In the genomic region with DNA sequence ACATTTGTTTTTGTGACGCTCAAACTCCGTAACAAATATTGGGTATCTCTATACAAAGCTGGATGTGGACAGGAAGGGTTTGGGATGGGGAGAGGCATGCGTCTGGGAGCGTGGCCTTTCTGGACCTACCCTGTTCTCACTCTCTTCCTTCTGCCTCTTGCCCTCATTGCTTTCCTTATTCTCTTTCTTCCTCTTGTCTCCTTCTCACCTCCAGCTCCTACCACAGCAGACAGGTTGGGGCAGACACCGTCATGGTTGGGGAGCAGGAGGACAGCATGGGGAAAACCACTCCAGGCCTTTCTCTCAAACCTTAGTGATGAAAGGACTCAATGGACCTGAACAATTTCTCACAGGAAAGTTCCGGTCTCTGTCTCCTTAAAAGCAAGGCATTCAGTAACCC, we compare ENCODE assay signal across 10 cellular contexts.
DNase-seq lines count a peak whose midpoint lies in the region; ATAC-seq lines count a peak whose summit lies in the region.
"Had no signal": no experiment of that assay in that cellular context is flagged by ENCODE, and none has a peak within 500 bp of the region (broad histone marks: within the 10 kb centered on the region; RNA-seq: fewer than 3 reads in every experiment).

No MANE protein-coding gene starts in this region.

- peaks cover 57% of the 10 kb centered on the region for H3K4me1 Mint-ChIP-seq in activated T-helper 1 cell treated with anti-CD3 and anti-CD28 coated beads, Interleukin-12 subunit alpha, Interleukin-12 subunit beta, Interleukin-2, Interleukin-4 antibody, amounts not matched to agents 30 ng/mL and 10 ng/mL and 1 ng/mL, durations not matched to agents 14 hours and 24 hours and 36 hours (ENCODE audit: low read depth)
- H3K4me1 Mint-ChIP-seq in stimulated activated naive B cell treated with anti-CD40 and anti-IgM and Interleukin-4, amounts not matched to agents 10 μg/mL and 1 μg/mL and 100 μg/mL, for 72 hours = peaks cover 66 to 88% of the 10 kb centered on the region in 2 donors

- no peak for DNase-seq in activated T-helper 1 cell treated with anti-CD3 and anti-CD28 coated beads, Interleukin-12 subunit alpha, Interleukin-12 subunit beta, Interleukin-2, Interleukin-4 antibody, amounts not matched to agents 30 ng/mL and 10 ng/mL and 1 ng/mL, durations not matched to agents 14 hours and 24 hours and 36 hours (ENCODE audit: low spot score)
- DNase-seq in kidney glomerular epithelial cell (lab: John Stamatoyannopoulos, UW) (peak; percentile 43), NCI-H1436 (lab: John Stamatoyannopoulos, UW) (no peak), HuH-7.5 (ENCODE audit: low spot score) (no peak)
- peak; percentile 44 for DNase-seq in stimulated activated naive B cell treated with anti-CD40 and anti-IgM and Interleukin-4, amounts not matched to agents 10 μg/mL and 1 μg/mL and 100 μg/mL, for 72 hours
- DNase-seq: kidney, NCI-H774, T1000 had no signal

- intact Hi-C loops in activated T-helper 1 cell treated with anti-CD3 and anti-CD28 coated beads, Interleukin-12 subunit alpha, Interleukin-12 subunit beta, Interleukin-2, Interleukin-4 antibody, amounts not matched to agents 30 ng/mL and 10 ng/mL and 1 ng/mL, durations not matched to agents 14 hours and 24 hours and 36 hours (cut with micrococcal nuclease) = loop anchor here (1.0 to 10.0 kb wide), 9 partner anchors 16 to 508 kb away; a partner anchor contains a TSS

- H3K9me3 Mint-ChIP-seq in activated T-helper 1 cell treated with anti-CD3 and anti-CD28 coated beads, Interleukin-12 subunit alpha, Interleukin-12 subunit beta, Interleukin-2, Interleukin-4 antibody, amounts not matched to agents 30 ng/mL and 10 ng/mL and 1 ng/mL, durations not matched to agents 14 hours and 24 hours and 36 hours = no peaks in the 10 kb centered on the region
- H3K9me3 Mint-ChIP-seq in stimulated activated naive B cell treated with anti-CD40 and anti-IgM and Interleukin-4, amounts not matched to agents 10 μg/mL and 1 μg/mL and 100 μg/mL, for 72 hours = no peaks in the 10 kb centered on the region

- peaks cover 1% of the 10 kb centered on the region for H3K27me3 Mint-ChIP-seq in activated T-helper 1 cell treated with anti-CD3 and anti-CD28 coated beads, Interleukin-12 subunit alpha, Interleukin-12 subunit beta, Interleukin-2, Interleukin-4 antibody, amounts not matched to agents 30 ng/mL and 10 ng/mL and 1 ng/mL, durations not matched to agents 14 hours and 24 hours and 36 hours (ENCODE audit: insufficient read depth)
- H3K27me3 Mint-ChIP-seq in stimulated activated naive B cell treated with anti-CD40 and anti-IgM and Interleukin-4, amounts not matched to agents 10 μg/mL and 1 μg/mL and 100 μg/mL, for 72 hours = no peaks in the 10 kb centered on the region

- peak; percentile 24 for ATAC-seq in HG02610 (IDR thresholded peaks at IDR 0.05; ENCODE audit: unreplicated experiment)
- no peak for ATAC-seq in stimulated activated naive B cell treated with anti-CD40 and anti-IgM and Interleukin-4, amounts not matched to agents 10 μg/mL and 1 μg/mL and 100 μg/mL, for 72 hours (replicated peaks)
- no peak for ATAC-seq in HG02798 (IDR thresholded peaks at IDR 0.05; ENCODE audit: poor library complexity, unreplicated experiment)

- peak overlapping the region; percentile 64 for H3K27ac Mint-ChIP-seq in activated T-helper 1 cell treated with anti-CD3 and anti-CD28 coated beads, Interleukin-12 subunit alpha, Interleukin-12 subunit beta, Interleukin-2, Interleukin-4 antibody, amounts not matched to agents 30 ng/mL and 10 ng/mL and 1 ng/mL, durations not matched to agents 14 hours and 24 hours and 36 hours
- H3K27ac Mint-ChIP-seq in stimulated activated naive B cell treated with anti-CD40 and anti-IgM and Interleukin-4, amounts not matched to agents 10 μg/mL and 1 μg/mL and 100 μg/mL, for 72 hours = peak overlapping the region; percentile 98

- peaks cover 3% of the 10 kb centered on the region for H3K36me3 Mint-ChIP-seq in activated T-helper 1 cell treated with anti-CD3 and anti-CD28 coated beads, Interleukin-12 subunit alpha, Interleukin-12 subunit beta, Interleukin-2, Interleukin-4 antibody, amounts not matched to agents 30 ng/mL and 10 ng/mL and 1 ng/mL, durations not matched to agents 14 hours and 24 hours and 36 hours (ENCODE audit: low read depth)
- H3K36me3 Mint-ChIP-seq in stimulated activated naive B cell treated with anti-CD40 and anti-IgM and Interleukin-4, amounts not matched to agents 10 μg/mL and 1 μg/mL and 100 μg/mL, for 72 hours = peaks cover 6 to 16% of the 10 kb centered on the region in 2 donors

- H3K4me3 Mint-ChIP-seq in activated T-helper 1 cell treated with anti-CD3 and anti-CD28 coated beads, Interleukin-12 subunit alpha, Interleukin-12 subunit beta, Interleukin-2, Interleukin-4 antibody, amounts not matched to agents 30 ng/mL and 10 ng/mL and 1 ng/mL, durations not matched to agents 14 hours and 24 hours and 36 hours = peak overlapping the region; percentile 52
- peak overlapping the region; percentile 74 to 77 for H3K4me3 Mint-ChIP-seq in stimulated activated naive B cell treated with anti-CD40 and anti-IgM and Interleukin-4, amounts not matched to agents 10 μg/mL and 1 μg/mL and 100 μg/mL, for 72 hours

Comparison
In these comparisons a context has a peak if more than half of its experiments do, and no peak if none do; other contexts are left out.
1. DNase-seq: peak in kidney glomerular epithelial cell (single experiment) and stimulated activated naive B cell treated with anti-CD40 and anti-IgM and Interleukin-4, amounts not matched to agents 10 μg/mL and 1 μg/mL and 100 μg/mL, for 72 hours (single experiment); none in activated T-helper 1 cell treated with anti-CD3 and anti-CD28 coated beads, Interleukin-12 subunit alpha, Interleukin-12 subunit beta, Interleukin-2, Interleukin-4 antibody, amounts not matched to agents 30 ng/mL and 10 ng/mL and 1 ng/mL, durations not matched to agents 14 hours and 24 hours and 36 hours (single experiment), NCI-H1436 (single experiment) and HuH-7.5 (single experiment).